ENCODE assay signal across 1 cellular context in the genomic region with DNA sequence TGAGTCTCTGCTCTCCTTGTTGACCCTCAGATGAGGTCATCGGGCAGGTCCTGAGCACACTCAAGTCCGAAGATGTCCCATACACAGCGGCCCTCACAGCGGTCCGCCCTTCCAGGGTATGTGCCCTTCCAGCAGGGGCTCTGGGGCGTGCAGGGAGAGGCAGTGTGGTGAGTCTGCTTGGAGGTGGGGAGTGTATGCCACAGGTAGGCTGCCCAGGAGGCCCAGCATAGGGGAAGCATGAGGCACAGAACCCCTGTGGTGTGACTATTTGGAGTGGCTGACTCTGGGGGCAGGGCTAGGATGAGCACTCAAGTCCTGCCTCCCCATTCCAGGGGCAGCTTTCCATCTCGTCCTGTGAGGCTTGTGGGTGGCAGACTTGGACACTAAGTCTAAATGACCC.
TF ChIP-seq lines count a peak whose summit lies in the region.

No MANE protein-coding gene starts in this region.

TF ChIP-seq in HEK293, 187 proteins besides CTCF, POLR2A, EP300 and RAD21 (continued from another document):
- TF ChIP-seq, protein P1, sequence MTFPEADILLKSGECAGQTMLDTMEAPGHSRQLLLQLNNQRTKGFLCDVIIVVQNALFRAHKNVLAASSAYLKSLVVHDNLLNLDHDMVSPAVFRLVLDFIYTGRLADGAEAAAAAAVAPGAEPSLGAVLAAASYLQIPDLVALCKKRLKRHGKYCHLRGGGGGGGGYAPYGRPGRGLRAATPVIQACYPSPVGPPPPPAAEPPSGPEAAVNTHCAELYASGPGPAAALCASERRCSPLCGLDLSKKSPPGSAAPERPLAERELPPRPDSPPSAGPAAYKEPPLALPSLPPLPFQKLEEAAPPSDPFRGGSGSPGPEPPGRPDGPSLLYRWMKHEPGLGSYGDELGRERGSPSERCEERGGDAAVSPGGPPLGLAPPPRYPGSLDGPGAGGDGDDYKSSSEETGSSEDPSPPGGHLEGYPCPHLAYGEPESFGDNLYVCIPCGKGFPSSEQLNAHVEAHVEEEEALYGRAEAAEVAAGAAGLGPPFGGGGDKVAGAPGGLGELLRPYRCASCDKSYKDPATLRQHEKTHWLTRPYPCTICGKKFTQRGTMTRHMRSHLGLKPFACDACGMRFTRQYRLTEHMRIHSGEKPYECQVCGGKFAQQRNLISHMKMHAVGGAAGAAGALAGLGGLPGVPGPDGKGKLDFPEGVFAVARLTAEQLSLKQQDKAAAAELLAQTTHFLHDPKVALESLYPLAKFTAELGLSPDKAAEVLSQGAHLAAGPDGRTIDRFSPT (tag by site-specific recombination; IDR thresholded peaks at IDR 0.05), result peak; percentile 35; the same call in 1 of the 2 replicates
- no peak for TF ChIP-seq ZNF623 (tag by site-specific recombination; IDR thresholded peaks at IDR 0.05)
- TF ChIP-seq, protein P2, sequence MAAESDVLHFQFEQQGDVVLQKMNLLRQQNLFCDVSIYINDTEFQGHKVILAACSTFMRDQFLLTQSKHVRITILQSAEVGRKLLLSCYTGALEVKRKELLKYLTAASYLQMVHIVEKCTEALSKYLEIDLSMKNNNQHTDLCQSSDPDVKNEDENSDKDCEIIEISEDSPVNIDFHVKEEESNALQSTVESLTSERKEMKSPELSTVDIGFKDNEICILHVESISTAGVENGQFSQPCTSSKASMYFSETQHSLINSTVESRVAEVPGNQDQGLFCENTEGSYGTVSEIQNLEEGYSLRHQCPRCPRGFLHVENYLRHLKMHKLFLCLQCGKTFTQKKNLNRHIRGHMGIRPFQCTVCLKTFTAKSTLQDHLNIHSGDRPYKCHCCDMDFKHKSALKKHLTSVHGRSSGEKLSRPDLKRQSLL (tag by site-specific recombination; IDR thresholded peaks at IDR 0.05), result no peak
- no peak for TF ChIP-seq ZNF626 (tag by site-specific recombination; IDR thresholded peaks at IDR 0.05)
- TF ChIP-seq, protein P3, sequence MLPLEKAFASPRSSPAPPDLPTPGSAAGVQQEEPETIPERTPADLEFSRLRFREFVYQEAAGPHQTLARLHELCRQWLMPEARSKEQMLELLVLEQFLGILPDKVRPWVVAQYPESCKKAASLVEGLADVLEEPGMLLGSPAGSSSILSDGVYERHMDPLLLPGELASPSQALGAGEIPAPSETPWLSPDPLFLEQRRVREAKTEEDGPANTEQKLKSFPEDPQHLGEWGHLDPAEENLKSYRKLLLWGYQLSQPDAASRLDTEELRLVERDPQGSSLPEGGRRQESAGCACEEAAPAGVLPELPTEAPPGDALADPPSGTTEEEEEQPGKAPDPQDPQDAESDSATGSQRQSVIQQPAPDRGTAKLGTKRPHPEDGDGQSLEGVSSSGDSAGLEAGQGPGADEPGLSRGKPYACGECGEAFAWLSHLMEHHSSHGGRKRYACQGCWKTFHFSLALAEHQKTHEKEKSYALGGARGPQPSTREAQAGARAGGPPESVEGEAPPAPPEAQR (tag by site-specific recombination; IDR thresholded peaks at IDR 0.05), result no peak
- no peak for TF ChIP-seq ZNF610 (tag by site-specific recombination; IDR thresholded peaks at IDR 0.05; ENCODE audit: borderline replicate concordance)
- TF ChIP-seq, protein P4, sequence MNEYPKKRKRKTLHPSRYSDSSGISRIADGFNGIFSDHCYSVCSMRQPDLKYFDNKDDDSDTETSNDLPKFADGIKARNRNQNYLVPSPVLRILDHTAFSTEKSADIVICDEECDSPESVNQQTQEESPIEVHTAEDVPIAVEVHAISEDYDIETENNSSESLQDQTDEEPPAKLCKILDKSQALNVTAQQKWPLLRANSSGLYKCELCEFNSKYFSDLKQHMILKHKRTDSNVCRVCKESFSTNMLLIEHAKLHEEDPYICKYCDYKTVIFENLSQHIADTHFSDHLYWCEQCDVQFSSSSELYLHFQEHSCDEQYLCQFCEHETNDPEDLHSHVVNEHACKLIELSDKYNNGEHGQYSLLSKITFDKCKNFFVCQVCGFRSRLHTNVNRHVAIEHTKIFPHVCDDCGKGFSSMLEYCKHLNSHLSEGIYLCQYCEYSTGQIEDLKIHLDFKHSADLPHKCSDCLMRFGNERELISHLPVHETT (tag by site-specific recombination; IDR thresholded peaks at IDR 0.05), result no peak
- TF ChIP-seq ZIC2 (tag by site-specific recombination; IDR thresholded peaks at IDR 0.05), result peak; percentile 95
- no peak for TF ChIP-seq ZNF596 (tag by site-specific recombination; IDR thresholded peaks at IDR 0.05)
- 0 out of 2 replicates have a peak, but pooled peaks have one; percentile 21 for TF ChIP-seq GLIS2 (tag by site-specific recombination; IDR thresholded peaks at IDR 0.05)
- no peak for TF ChIP-seq ZNF501 (tag by site-specific recombination; IDR thresholded peaks at IDR 0.05)
- TF ChIP-seq, protein P5, sequence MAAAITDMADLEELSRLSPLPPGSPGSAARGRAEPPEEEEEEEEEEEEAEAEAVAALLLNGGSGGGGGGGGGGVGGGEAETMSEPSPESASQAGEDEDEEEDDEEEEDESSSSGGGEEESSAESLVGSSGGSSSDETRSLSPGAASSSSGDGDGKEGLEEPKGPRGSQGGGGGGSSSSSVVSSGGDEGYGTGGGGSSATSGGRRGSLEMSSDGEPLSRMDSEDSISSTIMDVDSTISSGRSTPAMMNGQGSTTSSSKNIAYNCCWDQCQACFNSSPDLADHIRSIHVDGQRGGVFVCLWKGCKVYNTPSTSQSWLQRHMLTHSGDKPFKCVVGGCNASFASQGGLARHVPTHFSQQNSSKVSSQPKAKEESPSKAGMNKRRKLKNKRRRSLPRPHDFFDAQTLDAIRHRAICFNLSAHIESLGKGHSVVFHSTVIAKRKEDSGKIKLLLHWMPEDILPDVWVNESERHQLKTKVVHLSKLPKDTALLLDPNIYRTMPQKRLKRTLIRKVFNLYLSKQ (tag by site-specific recombination; IDR thresholded peaks at IDR 0.05; ENCODE audit: borderline replicate concordance), result no peak
- TF ChIP-seq, protein P6, sequence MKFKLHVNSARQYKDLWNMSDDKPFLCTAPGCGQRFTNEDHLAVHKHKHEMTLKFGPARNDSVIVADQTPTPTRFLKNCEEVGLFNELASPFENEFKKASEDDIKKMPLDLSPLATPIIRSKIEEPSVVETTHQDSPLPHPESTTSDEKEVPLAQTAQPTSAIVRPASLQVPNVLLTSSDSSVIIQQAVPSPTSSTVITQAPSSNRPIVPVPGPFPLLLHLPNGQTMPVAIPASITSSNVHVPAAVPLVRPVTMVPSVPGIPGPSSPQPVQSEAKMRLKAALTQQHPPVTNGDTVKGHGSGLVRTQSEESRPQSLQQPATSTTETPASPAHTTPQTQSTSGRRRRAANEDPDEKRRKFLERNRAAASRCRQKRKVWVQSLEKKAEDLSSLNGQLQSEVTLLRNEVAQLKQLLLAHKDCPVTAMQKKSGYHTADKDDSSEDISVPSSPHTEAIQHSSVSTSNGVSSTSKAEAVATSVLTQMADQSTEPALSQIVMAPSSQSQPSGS (tag by site-specific recombination; IDR thresholded peaks at IDR 0.05; ENCODE audit: low read depth), result 0 out of 2 replicates have a peak, but pooled peaks have one; percentile 26
- no peak for TF ChIP-seq HOXA7 (CRISPR knock-in tag; IDR thresholded peaks at IDR 0.05; ENCODE audit: borderline replicate concordance)
- TF ChIP-seq, protein P7, sequence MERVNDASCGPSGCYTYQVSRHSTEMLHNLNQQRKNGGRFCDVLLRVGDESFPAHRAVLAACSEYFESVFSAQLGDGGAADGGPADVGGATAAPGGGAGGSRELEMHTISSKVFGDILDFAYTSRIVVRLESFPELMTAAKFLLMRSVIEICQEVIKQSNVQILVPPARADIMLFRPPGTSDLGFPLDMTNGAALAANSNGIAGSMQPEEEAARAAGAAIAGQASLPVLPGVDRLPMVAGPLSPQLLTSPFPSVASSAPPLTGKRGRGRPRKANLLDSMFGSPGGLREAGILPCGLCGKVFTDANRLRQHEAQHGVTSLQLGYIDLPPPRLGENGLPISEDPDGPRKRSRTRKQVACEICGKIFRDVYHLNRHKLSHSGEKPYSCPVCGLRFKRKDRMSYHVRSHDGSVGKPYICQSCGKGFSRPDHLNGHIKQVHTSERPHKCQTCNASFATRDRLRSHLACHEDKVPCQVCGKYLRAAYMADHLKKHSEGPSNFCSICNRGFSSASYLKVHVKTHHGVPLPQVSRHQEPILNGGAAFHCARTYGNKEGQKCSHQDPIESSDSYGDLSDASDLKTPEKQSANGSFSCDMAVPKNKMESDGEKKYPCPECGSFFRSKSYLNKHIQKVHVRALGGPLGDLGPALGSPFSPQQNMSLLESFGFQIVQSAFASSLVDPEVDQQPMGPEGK (tag by site-specific recombination; IDR thresholded peaks at IDR 0.05), result 0 out of 2 replicates have a peak, but pooled peaks have one; percentile 33
- TF ChIP-seq, protein P8, sequence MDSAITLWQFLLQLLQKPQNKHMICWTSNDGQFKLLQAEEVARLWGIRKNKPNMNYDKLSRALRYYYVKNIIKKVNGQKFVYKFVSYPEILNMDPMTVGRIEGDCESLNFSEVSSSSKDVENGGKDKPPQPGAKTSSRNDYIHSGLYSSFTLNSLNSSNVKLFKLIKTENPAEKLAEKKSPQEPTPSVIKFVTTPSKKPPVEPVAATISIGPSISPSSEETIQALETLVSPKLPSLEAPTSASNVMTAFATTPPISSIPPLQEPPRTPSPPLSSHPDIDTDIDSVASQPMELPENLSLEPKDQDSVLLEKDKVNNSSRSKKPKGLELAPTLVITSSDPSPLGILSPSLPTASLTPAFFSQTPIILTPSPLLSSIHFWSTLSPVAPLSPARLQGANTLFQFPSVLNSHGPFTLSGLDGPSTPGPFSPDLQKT (IDR thresholded peaks at IDR 0.05; ENCODE audit: borderline replicate concordance, low read depth, low read length), result no peak
- TF ChIP-seq, protein P9, sequence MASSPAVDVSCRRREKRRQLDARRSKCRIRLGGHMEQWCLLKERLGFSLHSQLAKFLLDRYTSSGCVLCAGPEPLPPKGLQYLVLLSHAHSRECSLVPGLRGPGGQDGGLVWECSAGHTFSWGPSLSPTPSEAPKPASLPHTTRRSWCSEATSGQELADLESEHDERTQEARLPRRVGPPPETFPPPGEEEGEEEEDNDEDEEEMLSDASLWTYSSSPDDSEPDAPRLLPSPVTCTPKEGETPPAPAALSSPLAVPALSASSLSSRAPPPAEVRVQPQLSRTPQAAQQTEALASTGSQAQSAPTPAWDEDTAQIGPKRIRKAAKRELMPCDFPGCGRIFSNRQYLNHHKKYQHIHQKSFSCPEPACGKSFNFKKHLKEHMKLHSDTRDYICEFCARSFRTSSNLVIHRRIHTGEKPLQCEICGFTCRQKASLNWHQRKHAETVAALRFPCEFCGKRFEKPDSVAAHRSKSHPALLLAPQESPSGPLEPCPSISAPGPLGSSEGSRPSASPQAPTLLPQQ (tag by site-specific recombination; IDR thresholded peaks at IDR 0.05), result 0 out of 2 replicates have a peak, but pooled peaks have one; percentile 18
- no peak for TF ChIP-seq ZNF792 (tag by site-specific recombination; IDR thresholded peaks at IDR 0.05)
- TF ChIP-seq SCRT1 (tag by site-specific recombination; IDR thresholded peaks at IDR 0.05; ENCODE audit: borderline replicate concordance), result peak; percentile 67; the same call in 1 of the 2 replicates
